26 cellular contexts compared by ENCODE assay signal in the genomic region with DNA sequence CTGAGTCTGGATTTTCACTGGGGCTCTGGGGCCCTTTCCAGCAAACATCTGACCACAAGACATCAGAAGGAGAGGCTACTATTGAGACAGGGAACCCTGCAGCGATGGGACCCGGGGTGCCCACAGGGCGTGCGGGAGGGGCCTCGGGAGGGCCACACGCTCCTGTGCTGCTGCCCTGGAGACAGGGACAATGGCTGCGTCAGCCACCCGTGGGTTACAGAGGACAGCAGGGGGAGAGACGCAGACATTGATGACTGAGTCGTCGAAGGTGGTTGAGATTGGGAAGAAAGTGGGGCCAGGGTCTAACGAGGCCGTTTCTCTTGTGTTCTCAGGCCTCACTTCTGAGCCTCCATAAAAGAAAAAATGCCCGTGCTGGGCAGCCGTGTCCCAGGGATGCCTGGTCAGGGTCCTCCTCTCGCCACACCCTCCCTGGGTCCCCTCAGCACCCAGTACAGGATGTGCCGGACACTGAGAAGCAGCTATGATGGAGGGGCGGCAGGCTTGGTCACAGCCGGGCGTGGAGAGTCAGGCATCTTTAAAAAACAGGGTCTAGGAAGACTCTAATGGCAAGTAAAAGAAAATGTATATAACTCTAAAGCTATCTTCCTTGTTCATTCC.
"Had no signal": no experiment of that assay in that cellular context is flagged by ENCODE, and none has a peak within 500 bp of the region (broad histone marks: within the 10 kb centered on the region; RNA-seq: fewer than 3 reads in every experiment).

No MANE protein-coding gene starts in this region.

- H3K36me3 ChIP-seq: ovary, right lobe of liver, suprapubic skin had no signal

- H3K27ac ChIP-seq: foreskin keratinocyte, ovary, psoas muscle, right lobe of liver, suprapubic skin, tibial nerve had no signal

- ATAC-seq: foreskin keratinocyte; naive thymus-derived CD4-positive, alpha-beta T cell; psoas muscle; right lobe of liver; stimulated activated memory B cell treated with anti-CD40 and anti-IgM and Interleukin-4, amounts not matched to agents 10 μg/mL and 1 μg/mL and 100 μg/mL, for 72 hours; WTC11 had no signal

- DNase-seq: activated CD8-positive, alpha-beta memory T cell treated with anti-CD3 and anti-CD28 coated beads for 24 hours; activated effector memory CD4-positive, alpha-beta T cell treated with Interleukin-2 at 50 U/mL for 16 hours; activated naive CD4-positive, alpha-beta T cell treated with anti-CD3 and anti-CD28 coated beads, Interleukin-2, amount 10 ng/mL, durations not matched to agents 7 days and 5 days; activated T-cell treated with anti-CD3 and anti-CD28 coated beads, Interleukin-2, amount 50 U/mL, for 48 hours; anterior cingulate cortex; central memory CD4-positive, alpha-beta T cell; effector memory CD4-positive, alpha-beta T cell; foreskin keratinocyte; immature natural killer cell; kidney glomerular epithelial cell; naive thymus-derived CD4-positive, alpha-beta T cell; stimulated activated CD4-positive, alpha-beta T cell treated with anti-CD3 and anti-CD28 coated beads, Interleukin-15, amount 100 ng/mL, for 24 hours; stomach; T-helper 9 cell had no signal

- H3K27me3 Mint-ChIP-seq: activated naive CD4-positive, alpha-beta T cell treated with anti-CD3 and anti-CD28 coated beads, Interleukin-2, amount 10 ng/mL, durations not matched to agents 7 days and 5 days; brain; naive thymus-derived CD4-positive, alpha-beta T cell; stimulated activated memory B cell treated with anti-CD40 and anti-IgM and Interleukin-4, amounts not matched to agents 10 μg/mL and 1 μg/mL and 100 μg/mL, for 72 hours had no signal

- H3K9me3 ChIP-seq: ovary, psoas muscle, right lobe of liver, stomach, suprapubic skin, tibial nerve had no signal

- H3K36me3 Mint-ChIP-seq: activated naive CD4-positive, alpha-beta T cell treated with anti-CD3 and anti-CD28 coated beads, Interleukin-2, amount 10 ng/mL, durations not matched to agents 7 days and 5 days; immature natural killer cell had no signal

- H3K4me3 ChIP-seq: ovary, psoas muscle, right lobe of liver, smooth muscle cell, stomach, suprapubic skin, tibial nerve had no signal

- H3K4me1 Mint-ChIP-seq: stimulated activated memory B cell treated with anti-CD40 and anti-IgM and Interleukin-4, amounts not matched to agents 10 μg/mL and 1 μg/mL and 100 μg/mL, for 72 hours; WTC11 had no signal

- H3K9me3 Mint-ChIP-seq: activated naive CD4-positive, alpha-beta T cell treated with anti-CD3 and anti-CD28 coated beads, Interleukin-2, amount 10 ng/mL, durations not matched to agents 7 days and 5 days; brain; neural crest cell; stimulated activated memory B cell treated with anti-CD40 and anti-IgM and Interleukin-4, amounts not matched to agents 10 μg/mL and 1 μg/mL and 100 μg/mL, for 72 hours; WTC11 had no signal

- H3K27me3 ChIP-seq: foreskin keratinocyte, ovary, right lobe of liver, stomach, suprapubic skin, tibial nerve had no signal

- H3K27ac Mint-ChIP-seq: activated naive CD4-positive, alpha-beta T cell treated with anti-CD3 and anti-CD28 coated beads, Interleukin-2, amount 10 ng/mL, durations not matched to agents 7 days and 5 days; stimulated activated memory B cell treated with anti-CD40 and anti-IgM and Interleukin-4, amounts not matched to agents 10 μg/mL and 1 μg/mL and 100 μg/mL, for 72 hours had no signal

- FAIRE-seq: colon, urothelium cell line had no signal

- H3K4me2 ChIP-seq: smooth muscle cell had no signal

- H3K4me3 Mint-ChIP-seq: activated naive CD4-positive, alpha-beta T cell treated with anti-CD3 and anti-CD28 coated beads, Interleukin-2, amount 10 ng/mL, durations not matched to agents 7 days and 5 days; brain; immature natural killer cell; naive thymus-derived CD4-positive, alpha-beta T cell; neural crest cell; stimulated activated memory B cell treated with anti-CD40 and anti-IgM and Interleukin-4, amounts not matched to agents 10 μg/mL and 1 μg/mL and 100 μg/mL, for 72 hours; WTC11 had no signal

- H3K4me1 ChIP-seq: foreskin keratinocyte, right lobe of liver had no signal
